9 cellular contexts compared by ENCODE assay signal in genomic region chr1:8903410-8903809, GRCh38. TPM values are rescaled to one million over a fixed set of nuclear protein-coding genes. Genes with fewer than 3 reads are reported as not detected.
DNase-seq lines count a peak whose midpoint lies in the region; ATAC-seq and TF ChIP-seq lines count a peak whose summit lies in the region.
"Had no signal": no experiment of that assay in that cellular context is flagged by ENCODE, and none has a peak within 500 bp of the region (broad histone marks: within the 10 kb centered on the region; RNA-seq: fewer than 3 reads in every experiment).

No MANE protein-coding gene starts in this region.

- H3K4me1 Mint-ChIP-seq in activated T-helper 1 cell treated with anti-CD3 and anti-CD28 coated beads, Interleukin-12 subunit alpha, Interleukin-12 subunit beta, Interleukin-2, Interleukin-4 antibody, amounts not matched to agents 30 ng/mL and 10 ng/mL and 1 ng/mL, durations not matched to agents 14 hours and 24 hours and 36 hours (ENCODE audit: low read depth), result peaks cover 57% of the 10 kb centered on the region
- H3K4me1 Mint-ChIP-seq in stimulated activated memory B cell treated with anti-CD40 and anti-IgM and Interleukin-4, amounts not matched to agents 10 μg/mL and 1 μg/mL and 100 μg/mL, for 72 hours, result peaks cover 9% of the 10 kb centered on the region

- ATAC-seq in GM19395 (IDR thresholded peaks at IDR 0.05; ENCODE audit: unreplicated experiment), result no peak
- ATAC-seq in stimulated activated memory B cell treated with anti-CD40 and anti-IgM and Interleukin-4, amounts not matched to agents 10 μg/mL and 1 μg/mL and 100 μg/mL, for 72 hours, result no peak

- H3K9me3 ChIP-seq in vagina, result no peaks in the 10 kb centered on the region

- H3K27ac Mint-ChIP-seq in activated T-helper 1 cell treated with anti-CD3 and anti-CD28 coated beads, Interleukin-12 subunit alpha, Interleukin-12 subunit beta, Interleukin-2, Interleukin-4 antibody, amounts not matched to agents 30 ng/mL and 10 ng/mL and 1 ng/mL, durations not matched to agents 14 hours and 24 hours and 36 hours, result peak overlapping the region; percentile 80
- no peak overlapping the region for H3K27ac Mint-ChIP-seq in stimulated activated memory B cell treated with anti-CD40 and anti-IgM and Interleukin-4, amounts not matched to agents 10 μg/mL and 1 μg/mL and 100 μg/mL, for 72 hours

- DNase-seq in stimulated activated CD4-positive, alpha-beta T cell treated with anti-CD3 and anti-CD28 coated beads, Interleukin-2, amount 100 ng/mL, for 4 hours (ENCODE audit: low read depth), result peak; percentile 21
- DNase-seq in stimulated activated CD4-positive, alpha-beta T cell treated with anti-CD3 and anti-CD28 coated beads, Interleukin-12 subunit alpha, Interleukin-12 subunit beta, amount 100 ng/mL, for 4 hours, result no peak
- no peak for DNase-seq in activated T-helper 1 cell treated with anti-CD3 and anti-CD28 coated beads, Interleukin-12 subunit alpha, Interleukin-12 subunit beta, Interleukin-2, Interleukin-4 antibody, amounts not matched to agents 30 ng/mL and 10 ng/mL and 1 ng/mL, durations not matched to agents 14 hours and 24 hours and 36 hours (ENCODE audit: low spot score)
- DNase-seq in glomerular visceral epithelial cell (ENCODE audit: extremely low spot score) (peak; percentile 37), vagina (ENCODE audit: extremely low spot score in 2 of 2) (no peak), D341Med (ENCODE audit: low spot score) (no peak)

- peak overlapping the region; percentile 12 for H3K27ac ChIP-seq in vagina

- TF ChIP-seq CTCF in vagina (IDR thresholded peaks at IDR 0.05), result no peak

- no peak for TF ChIP-seq POLR2A in vagina (IDR thresholded peaks at IDR 0.05)

- peaks cover 6% of the 10 kb centered on the region for H3K36me3 Mint-ChIP-seq in activated T-helper 1 cell treated with anti-CD3 and anti-CD28 coated beads, Interleukin-12 subunit alpha, Interleukin-12 subunit beta, Interleukin-2, Interleukin-4 antibody, amounts not matched to agents 30 ng/mL and 10 ng/mL and 1 ng/mL, durations not matched to agents 14 hours and 24 hours and 36 hours (ENCODE audit: low read depth)
- H3K36me3 Mint-ChIP-seq in stimulated activated memory B cell treated with anti-CD40 and anti-IgM and Interleukin-4, amounts not matched to agents 10 μg/mL and 1 μg/mL and 100 μg/mL, for 72 hours, result no peaks in the 10 kb centered on the region

- H3K4me3 Mint-ChIP-seq in activated T-helper 1 cell treated with anti-CD3 and anti-CD28 coated beads, Interleukin-12 subunit alpha, Interleukin-12 subunit beta, Interleukin-2, Interleukin-4 antibody, amounts not matched to agents 30 ng/mL and 10 ng/mL and 1 ng/mL, durations not matched to agents 14 hours and 24 hours and 36 hours, result no peak overlapping the region
- H3K4me3 Mint-ChIP-seq in stimulated activated memory B cell treated with anti-CD40 and anti-IgM and Interleukin-4, amounts not matched to agents 10 μg/mL and 1 μg/mL and 100 μg/mL, for 72 hours, result no peak overlapping the region

- no peak overlapping the region for H3K4me3 ChIP-seq in vagina

- H3K36me3 ChIP-seq in vagina, result no peaks in the 10 kb centered on the region

- peaks cover 12% of the 10 kb centered on the region for H3K9me3 Mint-ChIP-seq in activated T-helper 1 cell treated with anti-CD3 and anti-CD28 coated beads, Interleukin-12 subunit alpha, Interleukin-12 subunit beta, Interleukin-2, Interleukin-4 antibody, amounts not matched to agents 30 ng/mL and 10 ng/mL and 1 ng/mL, durations not matched to agents 14 hours and 24 hours and 36 hours
- H3K9me3 Mint-ChIP-seq in stimulated activated memory B cell treated with anti-CD40 and anti-IgM and Interleukin-4, amounts not matched to agents 10 μg/mL and 1 μg/mL and 100 μg/mL, for 72 hours, result no peaks in the 10 kb centered on the region

- H3K27me3 Mint-ChIP-seq in activated T-helper 1 cell treated with anti-CD3 and anti-CD28 coated beads, Interleukin-12 subunit alpha, Interleukin-12 subunit beta, Interleukin-2, Interleukin-4 antibody, amounts not matched to agents 30 ng/mL and 10 ng/mL and 1 ng/mL, durations not matched to agents 14 hours and 24 hours and 36 hours (ENCODE audit: insufficient read depth), result no peaks in the 10 kb centered on the region
- peaks cover 8% of the 10 kb centered on the region for H3K27me3 Mint-ChIP-seq in stimulated activated memory B cell treated with anti-CD40 and anti-IgM and Interleukin-4, amounts not matched to agents 10 μg/mL and 1 μg/mL and 100 μg/mL, for 72 hours

- no peaks in the 10 kb centered on the region for H3K27me3 ChIP-seq in vagina

- intact Hi-C loops in activated T-helper 1 cell treated with anti-CD3 and anti-CD28 coated beads, Interleukin-12 subunit alpha, Interleukin-12 subunit beta, Interleukin-2, Interleukin-4 antibody, amounts not matched to agents 30 ng/mL and 10 ng/mL and 1 ng/mL, durations not matched to agents 14 hours and 24 hours and 36 hours (cut with micrococcal nuclease), result loop anchor here (5.0 to 10.0 kb wide), 4 partner anchors 41 to 1494 kb away; partner anchors contain the start of genes H6PD and PGD
- intact Hi-C loops in vagina (cut with DNase I), result no loop called here

- peaks cover 33% of the 10 kb centered on the region for H3K4me1 ChIP-seq in vagina

RNA-seq across cellular contexts. Expression of gene ENO1, which starts 24.9 kb away (rescaled TPM):
- 3,370 and 3,388 TPM in 2 replicates for total RNA-seq in activated T-helper 1 cell treated with anti-CD3 and anti-CD28 coated beads, Interleukin-12 subunit alpha, Interleukin-12 subunit beta, Interleukin-2, Interleukin-4 antibody, amounts not matched to agents 30 ng/mL and 10 ng/mL and 1 ng/mL, durations not matched to agents 14 hours and 24 hours and 36 hours
- total RNA-seq in vagina, result 558 TPM

RNA-seq across cellular contexts. Expression of gene CA6, which starts 42.3 kb away (rescaled TPM):
- total RNA-seq in activated T-helper 1 cell treated with anti-CD3 and anti-CD28 coated beads, Interleukin-12 subunit alpha, Interleukin-12 subunit beta, Interleukin-2, Interleukin-4 antibody, amounts not matched to agents 30 ng/mL and 10 ng/mL and 1 ng/mL, durations not matched to agents 14 hours and 24 hours and 36 hours, result 2.2 and 2.6 TPM in 2 replicates
- not detected for total RNA-seq in vagina
- total RNA-seq: esophagus mucosa had no signal

Comparison
In these comparisons a context has a peak if more than half of its experiments do, and no peak if none do; other contexts are left out.
1. DNase-seq: peak in stimulated activated CD4-positive, alpha-beta T cell treated with anti-CD3 and anti-CD28 coated beads, Interleukin-2, amount 100 ng/mL, for 4 hours (single experiment) and glomerular visceral epithelial cell (single experiment); none in stimulated activated CD4-positive, alpha-beta T cell treated with anti-CD3 and anti-CD28 coated beads, Interleukin-12 subunit alpha, Interleukin-12 subunit beta, amount 100 ng/mL, for 4 hours (single experiment), activated T-helper 1 cell treated with anti-CD3 and anti-CD28 coated beads, Interleukin-12 subunit alpha, Interleukin-12 subunit beta, Interleukin-2, Interleukin-4 antibody, amounts not matched to agents 30 ng/mL and 10 ng/mL and 1 ng/mL, durations not matched to agents 14 hours and 24 hours and 36 hours (single experiment), vagina (0 of 2) and D341Med (single experiment).